8 cellular contexts compared by ENCODE assay signal in the genomic region with DNA sequence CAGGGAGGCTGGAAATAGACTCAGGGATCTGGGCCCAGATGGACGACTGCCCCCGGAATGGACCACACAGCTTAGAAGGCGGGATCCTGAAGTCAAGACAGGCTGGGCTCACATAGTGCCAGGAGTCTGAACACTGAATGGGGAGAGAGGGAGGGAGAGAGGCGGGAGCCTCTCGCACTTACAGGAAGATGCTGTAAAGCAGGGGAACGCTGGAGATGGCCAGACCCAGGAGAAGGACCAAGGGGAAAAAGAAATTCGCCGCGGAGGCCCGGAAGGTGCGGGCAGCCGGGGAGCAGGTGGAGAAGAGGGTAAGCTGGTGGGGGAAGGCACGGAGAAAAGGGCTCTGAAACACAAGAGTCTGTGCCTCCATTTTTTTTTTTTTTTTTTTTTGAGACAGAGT. TPM values are rescaled to one million over a fixed set of nuclear protein-coding genes. Genes with fewer than 3 reads are reported as not detected.
DNase-seq lines count a peak whose midpoint lies in the region; ATAC-seq, FAIRE-seq and TF ChIP-seq lines count a peak whose summit lies in the region.

No MANE protein-coding gene starts in this region.

- peaks cover 2% of the 10 kb centered on the region for H3K27me3 Mint-ChIP-seq in CD8-positive, alpha-beta T cell (ENCODE audit: low read depth)
- H3K27me3 Mint-ChIP-seq in IgD-negative memory B cell, result peaks cover 13% of the 10 kb centered on the region
- H3K27me3 Mint-ChIP-seq in brain, result peaks cover 10% of the 10 kb centered on the region
- H3K27me3 Mint-ChIP-seq in natural killer cell (ENCODE audit: low read depth in 2 of 2), result no peaks in the 10 kb centered on the region

- no peak for DNase-seq in CD8-positive, alpha-beta T cell
- DNase-seq in natural killer cell, result no peak
- DNase-seq in activated CD8-positive, alpha-beta memory T cell treated with anti-CD3 and anti-CD28 coated beads, Interleukin-2, amount 50 U/mL, for 4 hours, result no peak
- no peak for DNase-seq in superior temporal gyrus (ENCODE audit: extremely low spot score)
- no peak for DNase-seq in H54 (ENCODE audit: insufficient read length, low spot score)
- DNase-seq in mucosa of gallbladder (ENCODE audit: low spot score), result no peak

- no peak for TF ChIP-seq POLR2A in H54 (IDR thresholded peaks at IDR 0.05; ENCODE audit: low read depth, low read length)

- peaks cover 56% of the 10 kb centered on the region for H3K4me1 ChIP-seq in CD8-positive, alpha-beta T cell (ENCODE audit: insufficient read depth, low read length)

- no peak for TF ChIP-seq CTCF in CD8-positive, alpha-beta T cell (IDR thresholded peaks at IDR 0.05)
- TF ChIP-seq CTCF in brain (conservative IDR thresholded peaks at IDR 0.05) (no peak), natural killer cell (IDR thresholded peaks at IDR 0.05) (no peak)

- POLR2A ChIA-PET in CD8-positive, alpha-beta T cell (lab: Charles Lee), result interaction anchor here (0.7 to 3.7 kb wide), 7 partner anchors 11 to 46 kb away, joined by 3 to 42 read pairs (median 14); partner anchors contain the start of genes CNOT3, MBOAT7, PRPF31 and RPS9

- intact Hi-C loops in CD8-positive, alpha-beta T cell (cut with DNase I, micrococcal nuclease), result no loop called here
- intact Hi-C loops in natural killer cell (cut with micrococcal nuclease), result no loop called here

- H3K9me3 ChIP-seq in CD8-positive, alpha-beta T cell (ENCODE audit: low read length), result no peaks in the 10 kb centered on the region

- peaks cover 31% of the 10 kb centered on the region for H3K36me3 Mint-ChIP-seq in CD8-positive, alpha-beta T cell
- H3K36me3 Mint-ChIP-seq in IgD-negative memory B cell (peaks cover 2% of the 10 kb centered on the region), brain (peaks cover 31% of the 10 kb centered on the region), natural killer cell (no peaks in the 10 kb centered on the region)

- FAIRE-seq in H54 (lab: Jason Lieb, UNC), result no peak

- peaks cover 53% of the 10 kb centered on the region for H3K4me1 Mint-ChIP-seq in CD8-positive, alpha-beta T cell (ENCODE audit: low read depth)
- H3K4me1 Mint-ChIP-seq in IgD-negative memory B cell (peaks cover 16 to 29% (median 24%) of the 10 kb centered on the region in 3 donors), brain (peaks cover 49% of the 10 kb centered on the region), natural killer cell (peaks cover 61 to 76% of the 10 kb centered on the region in 2 donors)

- peaks cover 21% of the 10 kb centered on the region for H3K36me3 ChIP-seq in CD8-positive, alpha-beta T cell (ENCODE audit: insufficient read depth, low read length)

- H3K4me3 ChIP-seq in CD8-positive, alpha-beta T cell (ENCODE audit: low read depth, low read length), result no peak overlapping the region

- peak overlapping the region; percentile 99 for H3K4me3 Mint-ChIP-seq in CD8-positive, alpha-beta T cell
- H3K4me3 Mint-ChIP-seq in IgD-negative memory B cell (peak overlapping the region; percentile 9 to 100 (median 80)), brain (peak overlapping the region; percentile 93 to 99 (median 99)), natural killer cell (peak overlapping the region; percentile 100)

- CTCF ChIA-PET in CD8-positive, alpha-beta T cell (lab: Charles Lee), result interaction anchor here (1.2 kb wide), 1 partner anchor 29 kb away, joined by 3 read pairs; the partner anchor contains the start of gene MBOAT7

- peak overlapping the region; percentile 46 for H3K27ac Mint-ChIP-seq in CD8-positive, alpha-beta T cell
- H3K27ac Mint-ChIP-seq in IgD-negative memory B cell (peak overlapping the region in 2 of 3 donors; percentile 93 to 99), brain (peak overlapping the region; percentile 97 to 100 (median 99)), natural killer cell (peak overlapping the region; percentile 99 to 100)

- H3K27me3 ChIP-seq in CD8-positive, alpha-beta T cell (ENCODE audit: insufficient read depth, low read length), result no peaks in the 10 kb centered on the region

- no peak for ATAC-seq in CD8-positive, alpha-beta T cell
- ATAC-seq in natural killer cell, result no peak

- H3K27ac ChIP-seq in CD8-positive, alpha-beta T cell (ENCODE audit: low read depth, low read length), result no peak overlapping the region

- H3K9me3 Mint-ChIP-seq in CD8-positive, alpha-beta T cell, result no peaks in the 10 kb centered on the region
- H3K9me3 Mint-ChIP-seq in IgD-negative memory B cell (no peaks in the 10 kb centered on the region), brain (peaks cover 5 to 34% (median 15%) of the 10 kb centered on the region in 5 experiments), natural killer cell (no peaks in the 10 kb centered on the region)

RNA-seq across cellular contexts. Expression of gene LENG1, which starts 1.4 kb away (rescaled TPM):
- total RNA-seq in CD8-positive, alpha-beta T cell, result 10 to 100 TPM; 15.5 to 15.8 TPM
- polyA plus RNA-seq in IgD-negative memory B cell (15.8 TPM), brain (ENCODE audit: insufficient read depth, low read depth, low replicate concordance) (14.0 TPM)
- total RNA-seq in natural killer cell (1 to 10 TPM; 8.3 to 9.4 (median 9.1) TPM), mucosa of gallbladder (12.7 TPM)

RNA-seq across cellular contexts. Expression of gene TMC4, which starts 12.0 kb away (rescaled TPM):
- total RNA-seq in CD8-positive, alpha-beta T cell, result not detected
- polyA plus RNA-seq in IgD-negative memory B cell, result not detected
- polyA plus RNA-seq in brain (ENCODE audit: insufficient read depth, low read depth, low replicate concordance), result 4.1 TPM
- total RNA-seq in natural killer cell, result 1 to 10 TPM; 7.2 to 8.2 (median 7.5) TPM
- total RNA-seq in mucosa of gallbladder, result 198 TPM

RNA-seq across cellular contexts. Expression of gene CNOT3, which starts 23.4 kb away (rescaled TPM):
- 10 to 100 TPM; 30.8 to 42.3 TPM for total RNA-seq in CD8-positive, alpha-beta T cell
- polyA plus RNA-seq in IgD-negative memory B cell (15.1 TPM), brain (ENCODE audit: insufficient read depth, low read depth, low replicate concordance) (44.6 TPM)
- total RNA-seq in natural killer cell (10 to 100 TPM; 46.3 to 73.9 (median 51.7) TPM), mucosa of gallbladder (54.2 TPM)

RNA-seq across cellular contexts. Expression of gene MBOAT7, which starts 28.4 kb away (rescaled TPM):
- total RNA-seq in CD8-positive, alpha-beta T cell, result 10 to 100 TPM; 10.0 to 13.1 TPM
- 16.1 TPM for polyA plus RNA-seq in IgD-negative memory B cell
- polyA plus RNA-seq in brain (ENCODE audit: insufficient read depth, low read depth, low replicate concordance), result 94.4 TPM
- total RNA-seq in natural killer cell, result 10 to 100 TPM; 24.1 to 53.9 (median 31.2) TPM
- total RNA-seq in mucosa of gallbladder, result 263 TPM

RNA-seq across cellular contexts. Expression of gene TSEN34, which starts 30.2 kb away (rescaled TPM):
- total RNA-seq in CD8-positive, alpha-beta T cell, result 10 to 100 TPM; 13.9 to 14.6 TPM
- 33.2 TPM for polyA plus RNA-seq in IgD-negative memory B cell
- 73.5 TPM for polyA plus RNA-seq in brain (ENCODE audit: insufficient read depth, low read depth, low replicate concordance)
- total RNA-seq in natural killer cell, result 10 to 100 TPM; 11.5 to 16.7 (median 13.5) TPM
- total RNA-seq in mucosa of gallbladder, result 62.6 TPM

Comparison
In these comparisons a context has a peak if more than half of its experiments do, and no peak if none do; other contexts are left out.
1. H3K27ac Mint-ChIP-seq: peak in every context shown above with its lines; median percentile 100 in natural killer cell; 99 in brain; 96 in IgD-negative memory B cell; 46 in CD8-positive, alpha-beta T cell.
2. RNA of gene TMC4, which starts 12.0 kb away (total RNA-seq): 198 TPM in mucosa of gallbladder (single experiment); 7.2 to 8.2 TPM in natural killer cell and not detected in CD8-positive, alpha-beta T cell; every median in the first group is over 10 times any median in the second.
3. Peak in every context shown above with its lines, with median percentiles within 50 percentile points of each other: H3K4me3 Mint-ChIP-seq.